12 cellular contexts compared by ENCODE assay signal in genomic region chr18:62751341-62751821, GRCh38.
DNase-seq lines count a peak whose midpoint lies in the region; ATAC-seq and TF ChIP-seq lines count a peak whose summit lies in the region.
"Had no signal": no experiment of that assay in that cellular context is flagged by ENCODE, and none has a peak within 500 bp of the region (broad histone marks: within the 10 kb centered on the region; RNA-seq: fewer than 3 reads in every experiment).

No MANE protein-coding gene starts in this region.

- peak; percentile 37 for DNase-seq in DMS153 treated with DMSO at 0.1 percent for 48 hours (lab: John Stamatoyannopoulos, UW; ENCODE audit: unreplicated experiment)
- DNase-seq in NCI-H69 (lab: John Stamatoyannopoulos, UW), result peak; percentile 98
- DNase-seq in globus pallidus (ENCODE audit: low spot score), result peak; percentile 77
- no peak for DNase-seq in NCI-H128 (lab: John Stamatoyannopoulos, UW; ENCODE audit: unreplicated experiment)
- DNase-seq in stimulated activated effector memory CD8-positive, alpha-beta T cell treated with anti-CD3 and anti-CD28 coated beads, Interleukin-12 subunit alpha, Interleukin-12 subunit beta, amount 100 ng/mL, for 72 hours (ENCODE audit: low spot score in 2 of 2), result no peak
- DNase-seq: activated CD4-positive, alpha-beta memory T cell treated with anti-CD3 and anti-CD28 coated beads for 36 hours; DMS79; effector memory CD4-positive, alpha-beta T cell had no signal

- TF ChIP-seq CTCF in nephron (IDR thresholded peaks at IDR 0.05; ENCODE audit: unreplicated experiment in 3 of 3), result no peak

- no peaks in the 10 kb centered on the region for H3K36me3 Mint-ChIP-seq in nephron (ENCODE audit: low read depth)
- no peaks in the 10 kb centered on the region for H3K36me3 Mint-ChIP-seq in stimulated activated effector memory CD8-positive, alpha-beta T cell treated with anti-CD3 and anti-CD28 coated beads, Interleukin-12 subunit alpha, Interleukin-12 subunit beta, amount 100 ng/mL, for 72 hours

- peak overlapping the region in 1 of 3 experiments; percentile 8 for H3K4me3 Mint-ChIP-seq in nephron
- no peak overlapping the region for H3K4me3 Mint-ChIP-seq in stimulated activated effector memory CD8-positive, alpha-beta T cell treated with anti-CD3 and anti-CD28 coated beads, Interleukin-12 subunit alpha, Interleukin-12 subunit beta, amount 100 ng/mL, for 72 hours
- H3K4me3 Mint-ChIP-seq: activated CD4-positive, alpha-beta memory T cell treated with anti-CD3 and anti-CD28 coated beads for 36 hours; stimulated activated naive CD8-positive, alpha-beta T cell treated with anti-CD3 and anti-CD28 coated beads, Interleukin-15, Interleukin-2, amounts not matched to agents 100 ng/mL and 50 ng/mL, for 24 hours had no signal

- peaks cover 2% of the 10 kb centered on the region for H3K9me3 Mint-ChIP-seq in nephron
- no peaks in the 10 kb centered on the region for H3K9me3 Mint-ChIP-seq in stimulated activated effector memory CD8-positive, alpha-beta T cell treated with anti-CD3 and anti-CD28 coated beads, Interleukin-12 subunit alpha, Interleukin-12 subunit beta, amount 100 ng/mL, for 72 hours
- H3K9me3 Mint-ChIP-seq: stimulated activated naive CD8-positive, alpha-beta T cell treated with anti-CD3 and anti-CD28 coated beads, Interleukin-15, Interleukin-2, amounts not matched to agents 100 ng/mL and 50 ng/mL, for 24 hours had no signal

- ATAC-seq in HG03469 (IDR thresholded peaks at IDR 0.05; ENCODE audit: unreplicated experiment) (no peak), GM18511 (IDR thresholded peaks at IDR 0.05; ENCODE audit: unreplicated experiment) (no peak)
- no peak for ATAC-seq in stimulated activated effector memory CD8-positive, alpha-beta T cell treated with anti-CD3 and anti-CD28 coated beads, Interleukin-12 subunit alpha, Interleukin-12 subunit beta, amount 100 ng/mL, for 72 hours

- H3K27ac Mint-ChIP-seq in nephron, result peak overlapping the region; percentile 44 to 98 (median 88)
- no peak overlapping the region for H3K27ac Mint-ChIP-seq in stimulated activated effector memory CD8-positive, alpha-beta T cell treated with anti-CD3 and anti-CD28 coated beads, Interleukin-12 subunit alpha, Interleukin-12 subunit beta, amount 100 ng/mL, for 72 hours
- H3K27ac Mint-ChIP-seq: activated CD4-positive, alpha-beta memory T cell treated with anti-CD3 and anti-CD28 coated beads for 36 hours; stimulated activated naive CD8-positive, alpha-beta T cell treated with anti-CD3 and anti-CD28 coated beads, Interleukin-15, Interleukin-2, amounts not matched to agents 100 ng/mL and 50 ng/mL, for 24 hours had no signal

- H3K27me3 Mint-ChIP-seq in nephron (ENCODE audit: low read depth), result no peaks in the 10 kb centered on the region
- H3K27me3 Mint-ChIP-seq: stimulated activated naive CD8-positive, alpha-beta T cell treated with anti-CD3 and anti-CD28 coated beads, Interleukin-15, Interleukin-2, amounts not matched to agents 100 ng/mL and 50 ng/mL, for 24 hours had no signal

- H3K4me1 Mint-ChIP-seq in nephron, result peaks cover 56% of the 10 kb centered on the region
- peaks cover 19% of the 10 kb centered on the region for H3K4me1 Mint-ChIP-seq in stimulated activated effector memory CD8-positive, alpha-beta T cell treated with anti-CD3 and anti-CD28 coated beads, Interleukin-12 subunit alpha, Interleukin-12 subunit beta, amount 100 ng/mL, for 72 hours

Comparison
In these comparisons a context has a peak if more than half of its experiments do, and no peak if none do; other contexts are left out.
1. DNase-seq: peak in DMS153 treated with DMSO at 0.1 percent for 48 hours (single experiment), NCI-H69 (single experiment) and globus pallidus (single experiment); none in NCI-H128 (single experiment) and stimulated activated effector memory CD8-positive, alpha-beta T cell treated with anti-CD3 and anti-CD28 coated beads, Interleukin-12 subunit alpha, Interleukin-12 subunit beta, amount 100 ng/mL, for 72 hours (0 of 2).